ENCODE assay signal across 24 cellular contexts in genomic region chr12:4111010-4111409, GRCh38.
"Had no signal": no experiment of that assay in that cellular context is flagged by ENCODE, and none has a peak within 500 bp of the region (broad histone marks: within the 10 kb centered on the region; RNA-seq: fewer than 3 reads in every experiment).

No MANE protein-coding gene starts in this region.

- H3K36me3 Mint-ChIP-seq: activated naive CD8-positive, alpha-beta T cell treated with anti-CD3 and anti-CD28 coated beads for 36 hours had no signal

- H3K27ac ChIP-seq: brain microvascular endothelial cell, WERI-Rb-1 had no signal

- H3K9me3 Mint-ChIP-seq: activated naive CD4-positive, alpha-beta T cell treated with anti-CD3 and anti-CD28 coated beads, Interleukin-2, amount 10 ng/mL, durations not matched to agents 7 days and 5 days; activated naive CD8-positive, alpha-beta T cell treated with anti-CD3 and anti-CD28 coated beads for 36 hours; activated T-cell treated with anti-CD3 and anti-CD28 coated beads, Interleukin-2, amount 50 U/mL, for 72 hours; activated T-helper 2 cell treated with anti-CD3 and anti-CD28 coated beads, Interferon-gamma antibody, Interleukin-2, Interleukin-4, amounts not matched to agents 10 μg/mL and 5 μg/mL and 100 μg/mL, durations not matched to agents 14 hours and 24 hours and 36 hours had no signal

- H3K27me3 Mint-ChIP-seq: activated naive CD4-positive, alpha-beta T cell treated with anti-CD3 and anti-CD28 coated beads, Interleukin-2, amount 10 ng/mL, durations not matched to agents 7 days and 5 days had no signal

- FAIRE-seq: RCC 7860, TTC549 had no signal

- H3K27ac Mint-ChIP-seq: activated CD4-positive, alpha-beta T cell treated with anti-CD3 and anti-CD28 coated beads for 36 hours; activated naive CD4-positive, alpha-beta T cell treated with anti-CD3 and anti-CD28 coated beads, Interleukin-2, amount 10 ng/mL, durations not matched to agents 7 days and 5 days; activated naive CD8-positive, alpha-beta T cell treated with anti-CD3 and anti-CD28 coated beads for 36 hours had no signal

- H3K27me3 ChIP-seq: brain microvascular endothelial cell had no signal

- DNase-seq: activated CD4-positive, alpha-beta T cell treated with anti-CD3 and anti-CD28 coated beads for 36 hours; activated CD4-positive, alpha-beta T cell treated with anti-CD3 and anti-CD28 coated beads, Interleukin-2, amount 50 U/mL, for 4 hours; activated CD8-positive, alpha-beta memory T cell treated with anti-CD3 and anti-CD28 coated beads for 24 hours; activated gamma-delta T cell treated with Interleukin-2 at 50 U/mL for 16 hours; activated naive CD4-positive, alpha-beta T cell treated with anti-CD3 and anti-CD28 coated beads, Interleukin-2, amount 10 ng/mL, durations not matched to agents 7 days and 5 days; activated naive CD8-positive, alpha-beta T cell treated with anti-CD3 and anti-CD28 coated beads for 36 hours; activated T-cell treated with anti-CD3 and anti-CD28 coated beads, Interleukin-2, amount 50 U/mL, for 72 hours; brain microvascular endothelial cell; cerebellar nuclear complex; KBM-7; NCI-H1048; NCI-H146; NCI-H187 treated with DMSO at 0.1 percent for 48 hours; NCI-H2081 treated with DMSO at 0.1 percent for 48 hours; NCI-H446; NCI-H524; PC-3; SHP77; T-helper 2 cell; T1000; WERI-Rb-1 had no signal

- H3K36me3 ChIP-seq: brain microvascular endothelial cell, WERI-Rb-1 had no signal

- H3K4me3 Mint-ChIP-seq: activated CD4-positive, alpha-beta T cell treated with anti-CD3 and anti-CD28 coated beads for 36 hours; activated naive CD4-positive, alpha-beta T cell treated with anti-CD3 and anti-CD28 coated beads, Interleukin-2, amount 10 ng/mL, durations not matched to agents 7 days and 5 days; activated naive CD8-positive, alpha-beta T cell treated with anti-CD3 and anti-CD28 coated beads for 36 hours; activated T-cell treated with anti-CD3 and anti-CD28 coated beads, Interleukin-2, amount 50 U/mL, for 72 hours had no signal

- ATAC-seq: activated CD4-positive, alpha-beta T cell treated with anti-CD3 and anti-CD28 coated beads for 36 hours; activated T-cell treated with anti-CD3 and anti-CD28 coated beads, Interleukin-2, amount 50 U/mL, for 72 hours; PC-3 had no signal
